2 cellular contexts compared by ENCODE assay signal in the genomic region with DNA sequence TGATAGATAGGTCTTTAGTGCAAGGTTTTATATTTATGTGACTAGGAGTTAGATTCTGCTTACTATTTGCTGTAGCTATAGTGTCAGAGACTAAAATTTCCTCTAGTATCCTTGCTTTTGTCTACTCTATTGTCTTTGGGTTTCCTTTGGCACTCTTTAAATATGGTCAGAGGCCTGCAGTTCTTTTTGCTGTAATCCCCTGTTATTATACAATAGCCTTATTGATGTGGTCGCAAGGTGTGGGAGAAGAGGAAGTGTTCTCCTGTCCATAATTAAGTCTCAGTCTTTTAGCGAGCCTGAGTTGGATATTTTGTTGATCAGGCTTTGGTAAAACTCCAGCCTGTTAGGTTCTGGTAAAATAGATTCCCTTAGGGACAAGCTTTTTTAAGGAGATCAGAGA.
TF ChIP-seq lines count a peak whose summit lies in the region.

No MANE protein-coding gene starts in this region.

TF ChIP-seq in A549, 52 proteins besides CTCF, POLR2A, EP300 and RAD21:
- TF ChIP-seq FOSL2 (IDR thresholded peaks at IDR 0.05) (no peak), FOSL2 (CRISPR knock-in tag; IDR thresholded peaks at IDR 0.05) (no peak), FOSB (CRISPR knock-in tag; IDR thresholded peaks at IDR 0.05) (no peak), RNF2 (IDR thresholded peaks at IDR 0.05; ENCODE audit: borderline replicate concordance, low read depth) (no peak), KDM1A (IDR thresholded peaks at IDR 0.05; ENCODE audit: low read depth) (no peak), ZC3H11A (IDR thresholded peaks at IDR 0.05) (no peak), PHF8 (IDR thresholded peaks at IDR 0.05; ENCODE audit: borderline replicate concordance, low read depth) (no peak), HOXB13 (CRISPR knock-in tag; IDR thresholded peaks at IDR 0.05; ENCODE audit: low read depth) (no peak), KDM5A (IDR thresholded peaks at IDR 0.05) (no peak), CBX8 (IDR thresholded peaks at IDR 0.05) (no peak), POLR2AphosphoS2 (conservative IDR thresholded peaks at IDR 0.05; ENCODE audit: low read length) (no peak), HOXA7 (CRISPR knock-in tag; IDR thresholded peaks at IDR 0.05) (no peak)
- TF ChIP-seq, protein P1, sequence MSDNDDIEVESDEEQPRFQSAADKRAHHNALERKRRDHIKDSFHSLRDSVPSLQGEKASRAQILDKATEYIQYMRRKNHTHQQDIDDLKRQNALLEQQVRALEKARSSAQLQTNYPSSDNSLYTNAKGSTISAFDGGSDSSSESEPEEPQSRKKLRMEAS (IDR thresholded peaks at IDR 0.05): no peak
- TF ChIP-seq, protein P2, sequence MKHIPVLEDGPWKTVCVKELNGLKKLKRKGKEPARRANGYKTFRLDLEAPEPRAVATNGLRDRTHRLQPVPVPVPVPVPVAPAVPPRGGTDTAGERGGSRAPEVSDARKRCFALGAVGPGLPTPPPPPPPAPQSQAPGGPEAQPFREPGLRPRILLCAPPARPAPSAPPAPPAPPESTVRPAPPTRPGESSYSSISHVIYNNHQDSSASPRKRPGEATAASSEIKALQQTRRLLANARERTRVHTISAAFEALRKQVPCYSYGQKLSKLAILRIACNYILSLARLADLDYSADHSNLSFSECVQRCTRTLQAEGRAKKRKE (CRISPR knock-in tag; IDR thresholded peaks at IDR 0.05; ENCODE audit: low read depth): no peak
- TF ChIP-seq, protein P3, sequence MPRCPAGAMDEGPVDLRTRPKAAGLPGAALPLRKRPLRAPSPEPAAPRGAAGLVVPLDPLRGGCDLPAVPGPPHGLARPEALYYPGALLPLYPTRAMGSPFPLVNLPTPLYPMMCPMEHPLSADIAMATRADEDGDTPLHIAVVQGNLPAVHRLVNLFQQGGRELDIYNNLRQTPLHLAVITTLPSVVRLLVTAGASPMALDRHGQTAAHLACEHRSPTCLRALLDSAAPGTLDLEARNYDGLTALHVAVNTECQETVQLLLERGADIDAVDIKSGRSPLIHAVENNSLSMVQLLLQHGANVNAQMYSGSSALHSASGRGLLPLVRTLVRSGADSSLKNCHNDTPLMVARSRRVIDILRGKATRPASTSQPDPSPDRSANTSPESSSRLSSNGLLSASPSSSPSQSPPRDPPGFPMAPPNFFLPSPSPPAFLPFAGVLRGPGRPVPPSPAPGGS (IDR thresholded peaks at IDR 0.05): no peak
TF ChIP-seq in A549: peak in this region for 0.

TF ChIP-seq in endothelial cell of umbilical vein, 7 proteins besides CTCF, POLR2A, EP300 and RAD21:
- TF ChIP-seq MYC (IDR thresholded peaks at IDR 0.05; ENCODE audit: low read depth, low read length): no peak
- no peak for TF ChIP-seq EZH2 (IDR thresholded peaks at IDR 0.05; ENCODE audit: borderline replicate concordance, low read depth, low read length, severe bottlenecking)
- TF ChIP-seq, protein P1 (IDR thresholded peaks at IDR 0.05; ENCODE audit: insufficient read depth, insufficient read length): no peak
- no peak for TF ChIP-seq FOS (IDR thresholded peaks at IDR 0.05; ENCODE audit: borderline replicate concordance, insufficient read depth, low read length)
- TF ChIP-seq JUN (IDR thresholded peaks at IDR 0.05; ENCODE audit: borderline replicate concordance, insufficient read depth, insufficient read length, low read depth): no peak
- no peak for TF ChIP-seq GATA2 (IDR thresholded peaks at IDR 0.05; ENCODE audit: insufficient read depth, insufficient read length, low read depth, low read length)
- TF ChIP-seq POLR2AphosphoS5 (IDR thresholded peaks at IDR 0.05; ENCODE audit: insufficient read depth, low read depth, low read length): no peak
TF ChIP-seq in endothelial cell of umbilical vein: peak in this region for 0.
